16 cellular contexts compared by ENCODE assay signal in the genomic region with DNA sequence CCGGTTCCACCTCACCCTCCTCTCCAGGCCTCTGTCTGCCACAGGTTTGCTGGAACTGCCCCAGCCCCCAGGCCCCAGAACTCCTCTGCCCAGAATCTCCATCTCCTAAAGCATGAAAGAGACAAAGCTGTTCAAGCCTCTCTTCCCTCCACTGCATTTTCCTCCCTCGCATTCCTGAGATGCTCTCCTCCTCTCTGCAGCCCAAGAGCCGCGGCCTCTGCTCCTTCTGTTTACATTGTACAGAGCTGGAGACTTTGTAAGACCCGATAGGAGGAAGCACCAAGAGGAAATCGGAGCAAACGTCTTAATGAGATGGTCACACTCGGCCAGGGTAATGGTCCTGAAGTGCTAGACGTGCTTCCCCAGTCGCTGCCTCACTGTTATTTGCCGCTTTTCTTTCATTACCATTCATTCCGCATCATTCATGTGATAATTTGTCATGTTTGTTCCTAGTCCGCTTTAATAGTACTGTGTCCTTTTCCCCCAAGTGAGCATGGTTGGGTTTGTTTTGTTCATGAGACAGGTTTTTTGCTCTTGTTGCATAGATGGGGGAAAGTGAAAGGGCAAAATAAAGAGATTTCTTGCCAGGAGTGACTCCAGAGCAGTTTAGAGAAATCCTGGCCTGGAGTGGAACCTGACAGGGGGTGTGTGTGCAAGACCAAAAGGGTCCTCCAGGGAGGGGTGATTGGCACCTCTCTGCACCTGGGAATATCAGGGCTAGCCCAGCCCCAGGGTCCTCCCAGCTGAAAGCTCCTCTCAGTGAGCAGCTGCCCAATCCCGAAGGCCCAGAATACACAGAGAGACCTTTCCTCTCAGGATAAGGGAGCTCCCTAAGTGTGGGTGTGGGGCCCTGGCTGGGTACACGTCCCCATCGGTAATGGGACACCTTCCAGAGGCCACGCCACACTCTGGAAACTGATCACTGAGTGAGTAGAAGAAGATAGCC. TPM values are rescaled to one million over a fixed set of nuclear protein-coding genes. Genes with fewer than 3 reads are reported as not detected.
A peak's percentile ranks its signal among the peaks of the same experiment; 100 is the strongest.
DNase-seq lines count a peak whose midpoint lies in the region; ATAC-seq and TF ChIP-seq lines count a peak whose summit lies in the region.
"Had no signal": no experiment of that assay in that cellular context is flagged by ENCODE, and none has a peak within 500 bp of the region (broad histone marks: within the 10 kb centered on the region; RNA-seq: fewer than 3 reads in every experiment).

No MANE protein-coding gene starts in this region.

- TF ChIP-seq CTCF in AG10803 (conservative IDR thresholded peaks at IDR 0.05; ENCODE audit: low read length) (no peak), Panc1 (IDR thresholded peaks at IDR 0.05) (no peak), fibroblast of villous mesenchyme (IDR thresholded peaks at IDR 0.05; ENCODE audit: insufficient read depth, low read depth, low read length) (no peak), neural progenitor cell (IDR thresholded peaks at IDR 0.05) (no peak), ascending aorta (IDR thresholded peaks at IDR 0.05) (no peak)

- H3K27ac ChIP-seq in Panc1 (ENCODE audit: low read length) (no peak overlapping the region), neural progenitor cell (peak overlapping the region; percentile 87), ascending aorta (no peak overlapping the region)
- H3K27ac ChIP-seq: C4-2B, PC-9 had no signal

- H3K9ac ChIP-seq in neural progenitor cell, result no peak overlapping the region

- POLR2A ChIA-PET in Panc1 (lab: Charles Lee), result no interaction called here

- no peaks in the 10 kb centered on the region for H4K20me1 ChIP-seq in neural progenitor cell (ENCODE audit: low read depth)

- H3K27me3 ChIP-seq in Panc1 (ENCODE audit: control insufficient read depth, insufficient read depth, low read length) (no peaks in the 10 kb centered on the region), neural progenitor cell (no peaks in the 10 kb centered on the region), ascending aorta (no peaks in the 10 kb centered on the region)

- H3K9me3 ChIP-seq in Panc1 (ENCODE audit: control insufficient read depth, insufficient read depth, low read depth, low read length) (no peaks in the 10 kb centered on the region), neural progenitor cell (ENCODE audit: low read depth) (no peaks in the 10 kb centered on the region), ascending aorta (no peaks in the 10 kb centered on the region)

- peak; percentile 65 for ATAC-seq in Panc1
- ATAC-seq in HG02973 (IDR thresholded peaks at IDR 0.05; ENCODE audit: unreplicated experiment), result no peak
- no peak for ATAC-seq in GM19397 (IDR thresholded peaks at IDR 0.05; ENCODE audit: unreplicated experiment)

- no peaks in the 10 kb centered on the region for H3K36me3 Mint-ChIP-seq in neural progenitor cell

- H3F3A ChIP-seq in neural progenitor cell (ENCODE audit: low read depth), result peaks cover 56% of the 10 kb centered on the region

- BruUV-seq in Panc1 (replicated peaks; lab: Mats Ljungman, UMichigan), result no TSS peak

- H3K4me3 ChIP-seq in AG10803 (ENCODE audit: low read length) (no peak overlapping the region), Panc1 (ENCODE audit: low read depth in 2 of 2, low read length in 2 of 2) (no peak overlapping the region), fibroblast of villous mesenchyme (ENCODE audit: low read depth, low read length) (no peak overlapping the region), neural progenitor cell (peak overlapping the region; percentile 4), ascending aorta (no peak overlapping the region)
- H3K4me3 ChIP-seq: lung, PC-9 had no signal

- peak overlapping the region; percentile 98 for H3K27ac Mint-ChIP-seq in neural progenitor cell

- in situ Hi-C loops in Panc1 (cut with HindIII; ENCODE audit: low pct_unique_long_range_greater_than_20kb, low sequenced_read_pairs), result no loop called here

- H3K36me3 ChIP-seq in Panc1 (ENCODE audit: control insufficient read depth, insufficient read depth, low read length), result no peaks in the 10 kb centered on the region
- H3K36me3 ChIP-seq in neural progenitor cell, result no peaks in the 10 kb centered on the region
- no peaks in the 10 kb centered on the region for H3K36me3 ChIP-seq in ascending aorta

- peak overlapping the region; percentile 77 for H3K4me2 ChIP-seq in neural progenitor cell
- H3K4me2 ChIP-seq: PC-9 had no signal

- no peaks in the 10 kb centered on the region for H3K9me3 Mint-ChIP-seq in neural progenitor cell

- H3K79me2 ChIP-seq in neural progenitor cell (ENCODE audit: low read depth), result no peaks in the 10 kb centered on the region

- intact Hi-C loops in Panc1 (cut with micrococcal nuclease; ENCODE audit: unreplicated experiment) (no loop called here), ascending aorta (cut with DNase I) (no loop called here)

- CTCF ChIA-PET in Panc1 (lab: Charles Lee), result no interaction called here

- peak overlapping the region; percentile 69 for H3K4me3 Mint-ChIP-seq in neural progenitor cell

- peak overlapping the region; percentile 56 for H2AFZ ChIP-seq in neural progenitor cell (replicated peaks)
- H2AFZ ChIP-seq: PC-9 had no signal

- peak; percentile 42 for DNase-seq in AG10803 (ENCODE audit: low read depth)
- no peak for DNase-seq in Panc1 (ENCODE audit: low read depth, low spot score)
- peak; percentile 73 for DNase-seq in fibroblast of villous mesenchyme (ENCODE audit: low read depth)
- peak; percentile 85 for DNase-seq in neural progenitor cell (ENCODE audit: low spot score)
- DNase-seq in NCI-H2029 (lab: John Stamatoyannopoulos, UW), result no peak
- DNase-seq in ascending aorta (ENCODE audit: low spot score in 2 of 2), result no peak
- DNase-seq: activated CD4-positive, CD25-positive, alpha-beta regulatory T cell; effector CD4-positive, alpha-beta T cell; NCI-H1105; PC-9; stimulated activated CD4-positive, alpha-beta T cell treated with anti-CD3 and anti-CD28 coated beads, Interleukin-1b, Interleukin-23, amount 100 ng/mL, for 48 hours; substantia nigra had no signal

- peaks cover 10% of the 10 kb centered on the region for H3K27me3 Mint-ChIP-seq in neural progenitor cell (ENCODE audit: insufficient read depth, low read depth)

- H3K4me1 Mint-ChIP-seq in neural progenitor cell, result peaks cover 84% of the 10 kb centered on the region

- H3K4me1 ChIP-seq in Panc1 (ENCODE audit: control insufficient read depth, insufficient read depth, low read length) (peaks cover 4% of the 10 kb centered on the region; the same call in 1 of the 2 replicates), neural progenitor cell (peaks cover 51% of the 10 kb centered on the region), ascending aorta (no peaks in the 10 kb centered on the region)

RNA-seq across cellular contexts. Expression of a gene that starts 44.9 kb away (rescaled TPM):
- total RNA-seq in Panc1 (2021; ENCODE audit: unreplicated experiment) (2.1 TPM), fibroblast of villous mesenchyme (31.2 and 118 TPM in 2 replicates), neural progenitor cell (ENCODE audit: low replicate concordance) (140 and 224 TPM in 2 replicates), ascending aorta (752 TPM)
- polyA plus RNA-seq in Panc1 (2012; ENCODE audit: insufficient read length), result 2.1 TPM

Comparison
In these comparisons a context has a peak if more than half of its experiments do, and no peak if none do; other contexts are left out.
1. DNase-seq: peak in AG10803 (single experiment), fibroblast of villous mesenchyme (single experiment) and neural progenitor cell (single experiment); none in Panc1 (single experiment), NCI-H2029 (single experiment) and ascending aorta (0 of 2).
2. RNA of a gene that starts 44.9 kb away (total RNA-seq): 752 TPM in ascending aorta (single experiment), 140 to 224 TPM in neural progenitor cell and 31.2 to 118 TPM in fibroblast of villous mesenchyme; 2.1 TPM in Panc1 (single experiment); every median in the first group is over 10 times any median in the second.